Comparison of ENCODE assay signal across 1 cellular context in the genomic region with DNA sequence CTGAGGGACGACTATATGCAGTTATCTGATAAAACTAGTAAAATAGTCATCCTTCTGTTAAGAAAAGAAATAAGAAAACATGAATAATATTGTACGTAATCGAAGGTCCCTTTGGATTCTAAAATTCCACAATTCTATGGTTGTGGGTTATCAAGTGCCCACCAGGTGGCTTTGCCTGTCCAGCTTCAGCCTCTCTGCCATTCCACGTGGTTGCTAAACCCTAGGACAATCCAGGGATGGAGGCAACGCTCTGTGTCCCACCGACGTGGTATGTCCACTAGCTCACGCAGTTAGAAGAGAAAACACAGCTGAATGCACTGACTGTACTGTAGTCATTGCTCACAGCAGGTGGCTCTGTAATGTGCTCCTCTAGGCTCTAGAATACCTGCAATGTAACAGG.
TF ChIP-seq lines count a peak whose summit lies in the region.

No MANE protein-coding gene starts in this region.

TF ChIP-seq in K562, 482 proteins besides CTCF, POLR2A, EP300 and RAD21 (continued from another document):
- TF ChIP-seq CHAMP1 (IDR thresholded peaks at IDR 0.05) (no peak), FIP1L1 (IDR thresholded peaks at IDR 0.05; ENCODE audit: low read depth, low read length, poor library complexity, severe bottlenecking) (no peak), MTA3 (IDR thresholded peaks at IDR 0.05; ENCODE audit: borderline replicate concordance) (no peak), MCM5 (IDR thresholded peaks at IDR 0.05; ENCODE audit: low read depth) (no peak), ZBTB9 (CRISPR knock-in tag; IDR thresholded peaks at IDR 0.05) (no peak), KHSRP (IDR thresholded peaks at IDR 0.05) (no peak)
